ENCODE assay signal across 26 cellular contexts in the genomic region with DNA sequence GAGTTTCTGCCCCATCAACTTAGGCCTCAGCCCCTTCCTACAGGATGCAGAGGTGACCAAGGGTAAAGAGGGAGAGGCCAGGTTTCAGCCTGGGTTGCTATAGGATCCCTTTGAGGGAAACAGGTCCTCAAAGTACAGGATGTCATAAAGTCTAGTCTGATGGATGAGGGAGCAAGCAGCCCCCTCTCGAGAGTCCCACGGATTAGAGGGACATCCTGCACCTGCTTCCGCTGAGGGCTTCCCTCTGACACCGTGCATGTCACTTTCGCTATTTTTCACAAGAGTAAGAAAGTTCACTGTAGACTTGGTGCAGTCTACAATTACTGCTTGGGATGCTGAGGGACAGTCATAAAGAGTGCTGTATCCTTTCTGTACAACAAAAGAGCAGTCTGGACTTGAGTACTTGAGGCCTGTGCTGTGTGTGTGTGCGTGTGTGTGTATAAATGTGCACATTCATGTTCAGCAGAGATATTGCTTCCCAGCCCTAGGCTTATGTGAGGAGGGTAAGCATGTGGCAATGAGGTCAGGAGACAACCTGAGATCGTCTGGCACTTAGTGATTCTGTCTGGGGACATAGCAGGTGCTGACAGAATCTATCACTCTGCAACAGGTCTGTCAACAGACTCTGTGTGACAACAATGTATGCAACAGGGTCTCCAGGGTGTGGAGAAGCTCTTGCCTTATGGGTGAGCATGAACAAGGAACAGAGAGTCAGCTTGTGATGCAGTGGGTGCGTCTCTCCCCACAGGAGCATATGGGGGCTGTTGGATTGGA. TPM values are rescaled to one million over a fixed set of nuclear protein-coding genes. Genes with fewer than 3 reads are reported as not detected.
A peak's percentile ranks its signal among the peaks of the same experiment; 100 is the strongest.
DNase-seq lines count a peak whose midpoint lies in the region; ATAC-seq and TF ChIP-seq lines count a peak whose summit lies in the region.
"Had no signal": no experiment of that assay in that cellular context is flagged by ENCODE, and none has a peak within 500 bp of the region (broad histone marks: within the 10 kb centered on the region; RNA-seq: fewer than 3 reads in every experiment).

No MANE protein-coding gene starts in this region.

- no peaks in the 10 kb centered on the region for H4K20me1 ChIP-seq in PC-9 (ENCODE audit: insufficient read depth)

- H3K36me3 ChIP-seq in KOPT-K1 (ENCODE audit: insufficient read depth, low read length) (no peaks in the 10 kb centered on the region), gastrocnemius medialis (no peaks in the 10 kb centered on the region), PC-9 (ENCODE audit: low read depth) (no peaks in the 10 kb centered on the region)
- H3K36me3 ChIP-seq: MG63, SJCRH30 had no signal

- no peaks in the 10 kb centered on the region for H3K9me2 ChIP-seq in PC-9 (ENCODE audit: insufficient read depth)

- BruUV-seq in PC-9 (replicated peaks; lab: Mats Ljungman, UMichigan), result no TSS peak

- no peak overlapping the region for H2AFZ ChIP-seq in PC-9

- intact Hi-C loops in gastrocnemius medialis (cut with DNase I; ENCODE audit: low total_unique reads) (no loop called here), PC-9 (cut with micrococcal nuclease; ENCODE audit: unreplicated experiment) (no loop called here)

- H3K4me2 ChIP-seq in PC-9, result no peak overlapping the region

- CTCF ChIA-PET in PC-9 (lab: Charles Lee), result no interaction called here

- no peaks in the 10 kb centered on the region for H3F3A ChIP-seq in PC-9 (ENCODE audit: insufficient read depth, low read depth)

- no peaks in the 10 kb centered on the region for H3K9me3 ChIP-seq in KOPT-K1 (ENCODE audit: insufficient read depth, low read length, poor library complexity, severe bottlenecking)
- no peaks in the 10 kb centered on the region for H3K9me3 ChIP-seq in gastrocnemius medialis
- no peaks in the 10 kb centered on the region for H3K9me3 ChIP-seq in PC-9 (ENCODE audit: insufficient read depth, low read depth)
- H3K9me3 ChIP-seq: MG63, SJCRH30 had no signal

- H3K27ac ChIP-seq in KOPT-K1 (ENCODE audit: low read depth, low read length, poor library complexity, severe bottlenecking) (peak overlapping the region; percentile 57), gastrocnemius medialis (no peak overlapping the region), PC-9 (no peak overlapping the region)
- H3K27ac ChIP-seq: 22Rv1, HL-60, SJCRH30 had no signal

- TF ChIP-seq CTCF in gastrocnemius medialis (IDR thresholded peaks at IDR 0.05 in 4 of 5, conservative IDR thresholded peaks at IDR 0.05 in 1 of 5), result no peak
- no peak for TF ChIP-seq CTCF in PC-9 (conservative IDR thresholded peaks at IDR 0.05)

- DNase-seq in DMS53 (lab: John Stamatoyannopoulos, UW) (peak; percentile 18), DMS53 treated with DMSO at 0.1 percent for 48 hours (lab: John Stamatoyannopoulos, UW; ENCODE audit: unreplicated experiment) (no peak), left kidney (ENCODE audit: low read depth, low spot score) (peak; percentile 92), gastrocnemius medialis (no peak), NCI-H2171 (lab: John Stamatoyannopoulos, UW) (no peak), NCI-H2171 treated with DMSO at 0.1 percent for 48 hours (lab: John Stamatoyannopoulos, UW) (no peak), PC-9 (no peak)
- DNase-seq: Calu3; CD8-positive, alpha-beta memory T cell; Kasumi-1; MG63; NCI-H2029; NCI-H2227 treated with DMSO at 0.1 percent for 48 hours; NCI-H526; NCI-H82; NK-92 treated with Interleukin-12 subunit alpha and Interleukin-12 subunit beta, amount 100 ng/mL, for 24 hours; PC-3; SJCRH30 had no signal

- in situ Hi-C loops in gastrocnemius medialis (cut with MboI; ENCODE audit: low sequenced_read_pairs in 4 of 4), result no loop called here

- no peaks in the 10 kb centered on the region for H3K27me3 ChIP-seq in gastrocnemius medialis
- H3K27me3 ChIP-seq in PC-9 (ENCODE audit: insufficient read depth, low read depth), result peaks cover 97% of the 10 kb centered on the region

- ATAC-seq in gastrocnemius medialis, result peak; percentile 76 to 79
- ATAC-seq: HCT116, PC-3, Right ventricle myocardium inferior, SK-N-SH treated with all-trans-retinoic acid at 6 μM for 48 hours had no signal

- no peak for TF ChIP-seq POLR2A in gastrocnemius medialis (IDR thresholded peaks at IDR 0.05)

- H3K4me1 ChIP-seq in gastrocnemius medialis, result no peaks in the 10 kb centered on the region
- H3K4me1 ChIP-seq in PC-9 (replicated peaks; ENCODE audit: insufficient read depth), result no peaks in the 10 kb centered on the region
- H3K4me1 ChIP-seq: SJCRH30 had no signal

- no peak overlapping the region for H3K4me3 ChIP-seq in gastrocnemius medialis
- H3K4me3 ChIP-seq in PC-9, result no peak overlapping the region
- H3K4me3 ChIP-seq: MG63, SJCRH30 had no signal

- H3K79me2 ChIP-seq in PC-9 (ENCODE audit: low read depth), result no peaks in the 10 kb centered on the region

- POLR2A ChIA-PET in PC-9 (lab: Charles Lee; ENCODE audit: unreplicated experiment), result no interaction called here

RNA-seq across cellular contexts. Expression of gene CHST1, which starts 18.1 kb away (rescaled TPM):
- 1 to 10 TPM; 4.5 to 5.6 (median 5.0) TPM for total RNA-seq in gastrocnemius medialis
- total RNA-seq in PC-9 (2021), result not detected in 2 replicates
- total RNA-seq: B cell, Calu3, G401, PC-3, SJCRH30 had no signal

Comparison
In these comparisons a context has a peak if more than half of its experiments do, and no peak if none do; other contexts are left out.
1. DNase-seq: peak in DMS53 (single experiment) and left kidney (single experiment); none in DMS53 treated with DMSO at 0.1 percent for 48 hours (single experiment), gastrocnemius medialis (0 of 2), NCI-H2171 (single experiment), NCI-H2171 treated with DMSO at 0.1 percent for 48 hours (single experiment) and PC-9 (0 of 2).